ENCODE assay signal across 14 cellular contexts in the genomic region with DNA sequence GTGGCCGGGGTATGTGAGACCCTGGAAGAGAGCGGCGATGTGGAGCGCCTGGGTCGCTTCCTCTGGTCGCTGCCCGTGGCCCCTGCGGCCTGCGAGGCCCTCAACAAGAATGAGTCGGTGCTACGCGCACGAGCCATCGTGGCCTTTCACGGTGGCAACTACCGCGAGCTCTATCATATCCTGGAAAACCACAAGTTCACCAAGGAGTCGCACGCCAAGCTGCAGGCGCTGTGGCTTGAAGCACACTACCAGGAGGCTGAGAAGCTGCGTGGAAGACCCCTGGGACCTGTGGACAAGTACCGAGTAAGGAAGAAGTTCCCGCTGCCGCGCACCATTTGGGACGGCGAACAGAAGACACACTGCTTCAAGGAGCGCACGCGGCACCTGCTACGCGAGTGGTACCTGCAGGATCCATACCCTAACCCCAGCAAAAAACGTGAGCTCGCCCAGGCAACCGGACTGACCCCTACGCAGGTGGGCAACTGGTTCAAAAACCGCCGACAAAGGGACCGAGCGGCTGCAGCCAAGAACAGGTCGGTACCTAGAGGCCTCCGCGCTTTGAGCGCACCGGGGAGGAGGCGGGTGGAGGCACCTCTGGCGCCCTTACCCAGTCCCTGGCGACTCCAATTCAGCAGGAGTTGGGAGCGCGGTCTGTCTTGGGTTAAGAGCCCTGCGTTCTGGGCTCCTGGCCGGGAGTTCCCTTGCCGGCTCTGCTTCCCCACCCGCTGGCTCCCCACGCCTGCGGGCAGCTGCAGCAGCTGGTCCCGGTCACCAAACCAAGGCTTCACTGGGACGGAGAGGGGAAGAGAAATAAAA. TPM values are rescaled to one million over a fixed set of nuclear protein-coding genes. Genes with fewer than 3 reads are reported as not detected.
DNase-seq lines count a peak whose midpoint lies in the region; ATAC-seq, FAIRE-seq and TF ChIP-seq lines count a peak whose summit lies in the region.
"Had no signal": no experiment of that assay in that cellular context is flagged by ENCODE, and none has a peak within 500 bp of the region (broad histone marks: within the 10 kb centered on the region; RNA-seq: fewer than 3 reads in every experiment).

No MANE protein-coding gene starts in this region.

- POLR2A ChIA-PET in IMR-90 (lab: Charles Lee; ENCODE audit: unreplicated experiment), result no interaction called here

- H2BK120ac ChIP-seq in IMR-90 (ENCODE audit: low read depth, low read length), result no peak overlapping the region

- in situ Hi-C loops in IMR-90 (cut with MboI; ENCODE audit: low sequenced_read_pairs), result no loop called here

- H3K4me3 ChIP-seq in IMR-90 (ENCODE audit: insufficient read depth, low read depth, low read length) (no peak overlapping the region), astrocyte (ENCODE audit: insufficient read depth, low read depth, low read length) (no peak overlapping the region), esophagus muscularis mucosa (peak overlapping the region in 2 of 4 donors; percentile 3 to 15)

- H3K27me3 ChIP-seq in IMR-90 (ENCODE audit: control insufficient read depth, insufficient read depth, low read length) (peaks cover 93% of the 10 kb centered on the region), astrocyte (ENCODE audit: insufficient read depth, low read length) (peaks cover 94% of the 10 kb centered on the region), esophagus muscularis mucosa (peaks cover 6 to 100% (median 92%) of the 10 kb centered on the region in 4 donors)

- H3K27ac ChIP-seq in IMR-90 (ENCODE audit: insufficient read depth, low read length), result no peak overlapping the region
- H3K27ac ChIP-seq in astrocyte (ENCODE audit: low read depth, low read length), result no peak overlapping the region
- no peak overlapping the region for H3K27ac ChIP-seq in esophagus muscularis mucosa (replicated peaks in 1 of 4)
- H3K27ac ChIP-seq: parathyroid adenoma had no signal

- intact Hi-C loops in IMR-90 (cut with micrococcal nuclease), result no loop called here
- intact Hi-C loops in esophagus muscularis mucosa (cut with DNase I), result no loop called here

- no peak overlapping the region for H3K14ac ChIP-seq in IMR-90 (replicated peaks; ENCODE audit: low read depth, low read length)

- no peak overlapping the region for H4K8ac ChIP-seq in IMR-90 (ENCODE audit: low read depth in 2 of 2, low read length in 2 of 2)

- H3K4me1 ChIP-seq in IMR-90 (ENCODE audit: control insufficient read depth, insufficient read depth, low read length), result peaks cover 2% of the 10 kb centered on the region; the same call in 1 of the 2 replicates
- no peaks in the 10 kb centered on the region for H3K4me1 ChIP-seq in astrocyte (ENCODE audit: insufficient read depth, low read length)
- H3K4me1 ChIP-seq in esophagus muscularis mucosa, result peaks cover 16 to 54% (median 47%) of the 10 kb centered on the region in 4 donors
- H3K4me1 ChIP-seq: parathyroid adenoma had no signal

- no peaks in the 10 kb centered on the region for H3K9me1 ChIP-seq in IMR-90 (ENCODE audit: insufficient read depth, low read length)

- peaks cover 17% of the 10 kb centered on the region for H3K9me3 ChIP-seq in IMR-90 (ENCODE audit: control insufficient read depth, insufficient read depth, low read length)
- no peaks in the 10 kb centered on the region for H3K9me3 ChIP-seq in astrocyte (ENCODE audit: insufficient read depth, low read depth, low read length)
- H3K9me3 ChIP-seq in esophagus muscularis mucosa, result peaks cover 0 to 6% (median 0%) of the 10 kb centered on the region in 4 donors

- H2AFZ ChIP-seq in IMR-90 (replicated peaks; ENCODE audit: low read length, poor library complexity) (peak overlapping the region; percentile 46), astrocyte (ENCODE audit: low read depth, low read length) (no peak overlapping the region)
- H2AFZ ChIP-seq: parathyroid adenoma had no signal

- H2AK9ac ChIP-seq in IMR-90 (replicated peaks; ENCODE audit: low read depth, low read length, poor library complexity), result no peak overlapping the region

- no peak overlapping the region for H2BK5ac ChIP-seq in IMR-90 (ENCODE audit: low read depth, low read length, poor library complexity, severe bottlenecking)

- H3K27ac Mint-ChIP-seq in astrocyte (ENCODE audit: unreplicated experiment), result no peak overlapping the region
- H3K27ac Mint-ChIP-seq in neural crest cell (ENCODE audit: unreplicated experiment), result no peak overlapping the region

- no peaks in the 10 kb centered on the region for H3K36me3 Mint-ChIP-seq in astrocyte (ENCODE audit: low read depth, unreplicated experiment)
- H3K36me3 Mint-ChIP-seq in neural crest cell (ENCODE audit: low read depth), result no peaks in the 10 kb centered on the region

- FAIRE-seq in astrocyte (lab: Jason Lieb, UNC), result no peak
- FAIRE-seq: endometrium had no signal

- no peak for ATAC-seq in IMR-90 (ENCODE audit: low read depth)

- H3K9me3 Mint-ChIP-seq in astrocyte (ENCODE audit: unreplicated experiment), result no peaks in the 10 kb centered on the region
- H3K9me3 Mint-ChIP-seq in neural crest cell, result no peaks in the 10 kb centered on the region

- H3K79me2 ChIP-seq in astrocyte (ENCODE audit: insufficient read depth, low read length), result no peaks in the 10 kb centered on the region
- H3K79me2 ChIP-seq: parathyroid adenoma had no signal

- CTCF ChIA-PET in IMR-90 (lab: Yijun Ruan, JAX), result no interaction called here

- no peak for TF ChIP-seq CTCF in IMR-90 (conservative IDR thresholded peaks at IDR 0.05; ENCODE audit: low read depth, low read length)
- TF ChIP-seq CTCF in astrocyte (IDR thresholded peaks at IDR 0.05; ENCODE audit: insufficient read depth, low read depth, low read length), result no peak
- no peak for TF ChIP-seq CTCF in neural crest cell (conservative IDR thresholded peaks at IDR 0.05)
- no peak for TF ChIP-seq CTCF in esophagus muscularis mucosa (IDR thresholded peaks at IDR 0.05)

- H3K18ac ChIP-seq in IMR-90 (ENCODE audit: low read depth, low read length), result no peak overlapping the region

- TF ChIP-seq EP300 in esophagus muscularis mucosa (IDR thresholded peaks at IDR 0.05), result no peak

- no peak overlapping the region for H4K5ac ChIP-seq in IMR-90 (ENCODE audit: low read depth, low read length)

- H3K4me1 Mint-ChIP-seq in astrocyte (ENCODE audit: low read depth, unreplicated experiment), result peaks cover 2% of the 10 kb centered on the region
- H3K4me1 Mint-ChIP-seq in neural crest cell, result peaks cover 18% of the 10 kb centered on the region

- no peak overlapping the region for H2BK20ac ChIP-seq in IMR-90 (ENCODE audit: low read depth, low read length)

- H2BK15ac ChIP-seq in IMR-90 (ENCODE audit: low read depth, low read length), result no peak overlapping the region

- H3K27me3 Mint-ChIP-seq in astrocyte (ENCODE audit: low read depth, unreplicated experiment) (peaks cover 82% of the 10 kb centered on the region), neural crest cell (ENCODE audit: low read depth) (peaks cover 100% of the 10 kb centered on the region)

- TF ChIP-seq RAD21 in IMR-90 (IDR thresholded peaks at IDR 0.05; ENCODE audit: low read length), result no peak

- H3K4ac ChIP-seq in IMR-90 (ENCODE audit: low read depth, low read length), result no peak overlapping the region

- no peak overlapping the region for H3K56ac ChIP-seq in IMR-90 (ENCODE audit: extremely low read depth, insufficient read depth, low read length)

- H4K20me1 ChIP-seq in IMR-90 (ENCODE audit: insufficient read depth, low read length) (no peaks in the 10 kb centered on the region), astrocyte (ENCODE audit: insufficient read depth, low read length) (no peaks in the 10 kb centered on the region)

- peak overlapping the region; percentile 27 for H3K4me3 Mint-ChIP-seq in astrocyte (ENCODE audit: unreplicated experiment)
- peak overlapping the region; percentile 12 for H3K4me3 Mint-ChIP-seq in neural crest cell

- no peak overlapping the region for H3K23ac ChIP-seq in IMR-90 (ENCODE audit: low read depth, low read length)

- H3K36me3 ChIP-seq in IMR-90 (ENCODE audit: control insufficient read depth, insufficient read depth, low read length), result no peaks in the 10 kb centered on the region
- H3K36me3 ChIP-seq in astrocyte (ENCODE audit: insufficient read depth, low read length), result no peaks in the 10 kb centered on the region
- no peaks in the 10 kb centered on the region for H3K36me3 ChIP-seq in esophagus muscularis mucosa

- dilution Hi-C loops in IMR-90 (cut with HindIII; ENCODE audit: low sequenced_read_pairs, unreplicated experiment), result no loop called here

- H3K4me2 ChIP-seq in IMR-90 (ENCODE audit: low read depth, low read length) (no peak overlapping the region), astrocyte (ENCODE audit: low read length) (peak overlapping the region; percentile 47)

- WGBS in IMR-90 (ENCODE audit: extremely low coverage in 2 of 2, insufficient read length in 1 of 2), 2 experiments, result 4% methylated on average over 29 of the region's 58 CpGs; no CpG with 5 or more reads in 1 of the 2 experiments
- 2% methylated on average over 24 of the region's 58 CpGs for WGBS in esophagus muscularis mucosa

- no peaks in the 10 kb centered on the region for H3K79me1 ChIP-seq in IMR-90 (ENCODE audit: low read depth in 1 of 2, low read length in 2 of 2)

- no peak overlapping the region for H3K9ac ChIP-seq in IMR-90 (ENCODE audit: low read depth, low read length)
- H3K9ac ChIP-seq in astrocyte (ENCODE audit: low read length), result no peak overlapping the region
- H3K9ac ChIP-seq: parathyroid adenoma had no signal

- H2AK5ac ChIP-seq in IMR-90 (ENCODE audit: low read depth, low read length), result no peak overlapping the region

- DNase-seq in ELF-1 (ENCODE audit: low read depth, low spot score) (peak; percentile 61), IMR-90 (no peak), astrocyte (ENCODE audit: low read depth) (no peak), neural crest cell (ENCODE audit: low read depth, low spot score) (peak; percentile 17), EL (no peak), esophagus muscularis mucosa (ENCODE audit: extremely low spot score) (no peak), NCI-H345 treated with DMSO at 0.1 percent for 48 hours (lab: John Stamatoyannopoulos, UW; ENCODE audit: unreplicated experiment) (no peak)
- no peak for DNase-seq in NK-92 treated with Interleukin-12 subunit alpha and Interleukin-12 subunit beta, amount 100 ng/mL, for 24 hours (lab: John Stamatoyannopoulos, UW)
- DNase-seq: activated naive CD4-positive, alpha-beta T cell treated with Interleukin-2 at 50 U/mL for 16 hours; DND-41; MV-4-11 had no signal

- no TSS peak for BruUV-seq in IMR-90 (replicated peaks; lab: Mats Ljungman, UMichigan)

- TF ChIP-seq POLR2A in IMR-90 (IDR thresholded peaks at IDR 0.05; ENCODE audit: low read depth, low read length), result no peak
- no peak for TF ChIP-seq POLR2A in esophagus muscularis mucosa (IDR thresholded peaks at IDR 0.05; ENCODE audit: low read depth)

- H4K91ac ChIP-seq in IMR-90 (ENCODE audit: insufficient read depth, low read depth, low read length), result no peak overlapping the region

RNA-seq across cellular contexts. Expression of gene SIX6, which starts 0.7 kb away (rescaled TPM):
- total RNA-seq in IMR-90 (2012; rRNA removed) (not detected in 2 replicates), astrocyte (not detected in 2 replicates), neural crest cell (not detected in 2 replicates), esophagus muscularis mucosa (not detected)
- not detected in 2 replicates for polyA plus RNA-seq in IMR-90 (2012; rRNA removed)
- not detected in 2 replicates for polyA plus RNA-seq in IMR-90 (2012; cell fraction: cytosol; rRNA removed)
- polyA plus RNA-seq in IMR-90 (2012; cell fraction: nucleus; rRNA removed; ENCODE audit: low replicate concordance), result not detected in 2 replicates
- total RNA-seq: OCI-LY7 had no signal

RNA-seq across cellular contexts. Expression of gene C14orf39, which starts 23.8 kb away (rescaled TPM):
- total RNA-seq in IMR-90 (2012; rRNA removed) (0.28 and 0.36 TPM in 2 replicates), astrocyte (1.6 and 2.1 TPM in 2 replicates), neural crest cell (0.56 and 1.4 TPM in 2 replicates), esophagus muscularis mucosa (1 to 10 TPM in 1 of 4 donors, under 1 TPM in 2, not detected in 1; 0.29 to 3.7 (median 0.50) TPM)
- 0.38 and 0.70 TPM in 2 replicates for polyA plus RNA-seq in IMR-90 (2012; rRNA removed)
- polyA plus RNA-seq in IMR-90 (2012; cell fraction: cytosol; rRNA removed), result 0.03 and 0.12 TPM in 2 replicates
- polyA plus RNA-seq in IMR-90 (2012; cell fraction: nucleus; rRNA removed; ENCODE audit: low replicate concordance), result 0.03 and 0.45 TPM in 2 replicates
- total RNA-seq: OCI-LY7 had no signal

Comparison
In these comparisons a context has a peak if more than half of its experiments do, and no peak if none do; other contexts are left out.
1. DNase-seq: peak in ELF-1 (single experiment) and neural crest cell (single experiment); none in IMR-90 (single experiment), astrocyte (single experiment), EL (single experiment), NK-92 treated with Interleukin-12 subunit alpha and Interleukin-12 subunit beta, amount 100 ng/mL, for 24 hours (single experiment), esophagus muscularis mucosa (single experiment) and NCI-H345 treated with DMSO at 0.1 percent for 48 hours (single experiment).